ENCODE assay signal across 2 cellular contexts in the genomic region with DNA sequence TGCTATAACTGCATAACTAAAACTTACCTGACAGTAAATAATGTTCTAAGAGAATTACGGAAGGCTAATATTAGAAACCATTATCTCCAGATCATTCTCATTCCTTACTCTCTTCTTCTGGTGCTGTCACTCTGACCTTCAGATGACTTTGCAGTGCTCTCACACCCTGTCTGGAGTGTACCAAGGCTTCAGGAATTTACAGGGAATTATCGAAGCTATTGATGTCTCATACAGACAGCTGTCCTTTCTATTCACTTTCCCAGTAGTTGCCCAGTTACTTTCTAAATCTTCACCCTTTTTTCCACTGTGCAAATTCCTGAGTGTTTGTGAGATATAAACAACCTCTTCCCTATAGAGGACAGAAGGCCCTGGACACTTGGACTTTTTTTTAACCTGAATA.
TF ChIP-seq lines count a peak whose summit lies in the region.

No MANE protein-coding gene starts in this region.

TF ChIP-seq in SK-N-SH treated with all-trans-retinoic acid at 6 μM for 48 hours, 23 proteins besides CTCF, POLR2A, EP300 and RAD21 (continued from another document):
- TF ChIP-seq, protein P1, sequence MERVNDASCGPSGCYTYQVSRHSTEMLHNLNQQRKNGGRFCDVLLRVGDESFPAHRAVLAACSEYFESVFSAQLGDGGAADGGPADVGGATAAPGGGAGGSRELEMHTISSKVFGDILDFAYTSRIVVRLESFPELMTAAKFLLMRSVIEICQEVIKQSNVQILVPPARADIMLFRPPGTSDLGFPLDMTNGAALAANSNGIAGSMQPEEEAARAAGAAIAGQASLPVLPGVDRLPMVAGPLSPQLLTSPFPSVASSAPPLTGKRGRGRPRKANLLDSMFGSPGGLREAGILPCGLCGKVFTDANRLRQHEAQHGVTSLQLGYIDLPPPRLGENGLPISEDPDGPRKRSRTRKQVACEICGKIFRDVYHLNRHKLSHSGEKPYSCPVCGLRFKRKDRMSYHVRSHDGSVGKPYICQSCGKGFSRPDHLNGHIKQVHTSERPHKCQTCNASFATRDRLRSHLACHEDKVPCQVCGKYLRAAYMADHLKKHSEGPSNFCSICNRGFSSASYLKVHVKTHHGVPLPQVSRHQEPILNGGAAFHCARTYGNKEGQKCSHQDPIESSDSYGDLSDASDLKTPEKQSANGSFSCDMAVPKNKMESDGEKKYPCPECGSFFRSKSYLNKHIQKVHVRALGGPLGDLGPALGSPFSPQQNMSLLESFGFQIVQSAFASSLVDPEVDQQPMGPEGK (CRISPR knock-in tag; IDR thresholded peaks at IDR 0.05; ENCODE audit: borderline replicate concordance): no peak
- no peak for TF ChIP-seq ESRRG (CRISPR knock-in tag; IDR thresholded peaks at IDR 0.05)
- TF ChIP-seq ZNF8 (CRISPR knock-in tag; IDR thresholded peaks at IDR 0.05): no peak

TF ChIP-seq in SK-N-SH, 30 proteins besides CTCF, POLR2A, EP300 and RAD21 (continued from another document):
- TF ChIP-seq RCOR1 (IDR thresholded peaks at IDR 0.05; ENCODE audit: low read length) (no peak), RFX5 (IDR thresholded peaks at IDR 0.05; ENCODE audit: low read length) (no peak), GATA2 (CRISPR knock-in tag; IDR thresholded peaks at IDR 0.05) (no peak), FOXM1 (IDR thresholded peaks at IDR 0.05; ENCODE audit: low read depth) (no peak), MXI1 (IDR thresholded peaks at IDR 0.05; ENCODE audit: low read depth, low read length) (no peak), POLR2AphosphoS5 (IDR thresholded peaks at IDR 0.05; ENCODE audit: low read depth, low read length) (no peak), FOXJ3 (CRISPR knock-in tag; IDR thresholded peaks at IDR 0.05) (no peak)
TF ChIP-seq in SK-N-SH: peak in this region for 0.
